ENCODE assay signal across 17 cellular contexts in genomic region chr16:57593021-57593420, GRCh38. TPM values are rescaled to one million over a fixed set of nuclear protein-coding genes. Genes with fewer than 3 reads are reported as not detected.
DNase-seq lines count a peak whose midpoint lies in the region; ATAC-seq lines count a peak whose summit lies in the region.
"Had no signal": no experiment of that assay in that cellular context is flagged by ENCODE, and none has a peak within 500 bp of the region (broad histone marks: within the 10 kb centered on the region; RNA-seq: fewer than 3 reads in every experiment).

No MANE protein-coding gene starts in this region.

- POLR2A ChIA-PET in activated CD8-positive, alpha-beta T cell treated with anti-CD3 and anti-CD28 coated beads, Interleukin-2, amount 10 ng/mL, durations not matched to agents 7 days and 5 days (lab: Charles Lee): interaction anchor here (0.9 to 5.0 kb wide), 7 partner anchors 8 to 143 kb away, joined by 3 to 34 read pairs (median 18); no protein-coding TSS in a partner anchor

- peak; percentile 16 for ATAC-seq in activated CD8-positive, alpha-beta T cell treated with anti-CD3 and anti-CD28 coated beads, Interleukin-2, amount 10 ng/mL, durations not matched to agents 7 days and 5 days
- ATAC-seq in left lobe of liver (no peak), GM19023 (IDR thresholded peaks at IDR 0.05; ENCODE audit: unreplicated experiment) (no peak), HG02852 (IDR thresholded peaks at IDR 0.05; ENCODE audit: unreplicated experiment) (no peak), HG02973 (IDR thresholded peaks at IDR 0.05; ENCODE audit: unreplicated experiment) (no peak)

- peaks cover 4% of the 10 kb centered on the region for H3K36me3 Mint-ChIP-seq in activated naive CD4-positive, alpha-beta T cell treated with anti-CD3 and anti-CD28 coated beads, Interleukin-2, amount 50 U/mL, for 24 hours
- peaks cover 55% of the 10 kb centered on the region for H3K36me3 Mint-ChIP-seq in activated CD8-positive, alpha-beta T cell treated with anti-CD3 and anti-CD28 coated beads, Interleukin-2, amount 10 ng/mL, durations not matched to agents 7 days and 5 days (ENCODE audit: low read depth)

- peak overlapping the region; percentile 87 for H3K27ac Mint-ChIP-seq in activated naive CD4-positive, alpha-beta T cell treated with anti-CD3 and anti-CD28 coated beads, Interleukin-2, amount 50 U/mL, for 24 hours
- peak overlapping the region; percentile 92 for H3K27ac Mint-ChIP-seq in activated CD8-positive, alpha-beta T cell treated with anti-CD3 and anti-CD28 coated beads, Interleukin-2, amount 10 ng/mL, durations not matched to agents 7 days and 5 days

- peaks cover 8% of the 10 kb centered on the region for H3K9me3 Mint-ChIP-seq in activated naive CD4-positive, alpha-beta T cell treated with anti-CD3 and anti-CD28 coated beads, Interleukin-2, amount 50 U/mL, for 24 hours
- peaks cover 29% of the 10 kb centered on the region for H3K9me3 Mint-ChIP-seq in activated CD8-positive, alpha-beta T cell treated with anti-CD3 and anti-CD28 coated beads, Interleukin-2, amount 10 ng/mL, durations not matched to agents 7 days and 5 days (ENCODE audit: insufficient read depth)

- intact Hi-C loops in posterior cingulate gyrus (cut with DNase I): no loop called here

- no peak for DNase-seq in activated naive CD4-positive, alpha-beta T cell treated with Interleukin-2 at 50 U/mL for 16 hours
- peak; percentile 58 for DNase-seq in activated CD8-positive, alpha-beta T cell treated with anti-CD3 and anti-CD28 coated beads, Interleukin-2, amount 10 ng/mL, durations not matched to agents 7 days and 5 days
- DNase-seq in left lobe of liver (ENCODE audit: low spot score) (peak; percentile 30), posterior cingulate gyrus (no peak)
- DNase-seq: kidney glomerular epithelial cell, NCI-H187 treated with DMSO at 0.1 percent for 48 hours, nucleus accumbens, SHP77, testis had no signal

- peaks cover 48% of the 10 kb centered on the region for H3K4me1 Mint-ChIP-seq in activated naive CD4-positive, alpha-beta T cell treated with anti-CD3 and anti-CD28 coated beads, Interleukin-2, amount 50 U/mL, for 24 hours
- peaks cover 79% of the 10 kb centered on the region for H3K4me1 Mint-ChIP-seq in activated CD8-positive, alpha-beta T cell treated with anti-CD3 and anti-CD28 coated beads, Interleukin-2, amount 10 ng/mL, durations not matched to agents 7 days and 5 days (ENCODE audit: low read depth)

- CTCF ChIA-PET in activated CD8-positive, alpha-beta T cell treated with anti-CD3 and anti-CD28 coated beads, Interleukin-2, amount 10 ng/mL, durations not matched to agents 7 days and 5 days (lab: Charles Lee): interaction anchor here (0.7 to 7.7 kb wide), 11 partner anchors 8 to 143 kb away, joined by 3 to 179 read pairs (median 4); no protein-coding TSS in a partner anchor

- H3K27me3 Mint-ChIP-seq in activated naive CD4-positive, alpha-beta T cell treated with anti-CD3 and anti-CD28 coated beads, Interleukin-2, amount 50 U/mL, for 24 hours: no peaks in the 10 kb centered on the region
- no peaks in the 10 kb centered on the region for H3K27me3 Mint-ChIP-seq in activated CD8-positive, alpha-beta T cell treated with anti-CD3 and anti-CD28 coated beads, Interleukin-2, amount 10 ng/mL, durations not matched to agents 7 days and 5 days (ENCODE audit: low read depth)

- H3K4me3 Mint-ChIP-seq in activated naive CD4-positive, alpha-beta T cell treated with anti-CD3 and anti-CD28 coated beads, Interleukin-2, amount 50 U/mL, for 24 hours: peak overlapping the region; percentile 43
- peak overlapping the region; percentile 68 for H3K4me3 Mint-ChIP-seq in activated CD8-positive, alpha-beta T cell treated with anti-CD3 and anti-CD28 coated beads, Interleukin-2, amount 10 ng/mL, durations not matched to agents 7 days and 5 days

RNA-seq across cellular contexts. Expression of gene ADGRG1, which starts 35.4 kb away (rescaled TPM):
- 1 to 10 TPM; 3.3 to 3.7 TPM for total RNA-seq in activated CD8-positive, alpha-beta T cell treated with anti-CD3 and anti-CD28 coated beads, Interleukin-2, amount 10 ng/mL, durations not matched to agents 7 days and 5 days
- 5.1 TPM for total RNA-seq in left lobe of liver
- total RNA-seq: cardiac muscle cell had no signal

RNA-seq across cellular contexts. Expression of gene ADGRG5, which starts 50.6 kb away (rescaled TPM):
- total RNA-seq in activated CD8-positive, alpha-beta T cell treated with anti-CD3 and anti-CD28 coated beads, Interleukin-2, amount 10 ng/mL, durations not matched to agents 7 days and 5 days: 10 to 100 TPM; 16.0 to 18.1 TPM
- 0.10 TPM for total RNA-seq in left lobe of liver
- total RNA-seq: cardiac muscle cell, H4, HT1080, NCI-H460 had no signal

RNA-seq across cellular contexts. Expression of gene CCDC102A, which starts 56.6 kb away (rescaled TPM):
- 10 to 100 TPM; 16.3 to 18.2 TPM for total RNA-seq in activated CD8-positive, alpha-beta T cell treated with anti-CD3 and anti-CD28 coated beads, Interleukin-2, amount 10 ng/mL, durations not matched to agents 7 days and 5 days
- 0.83 TPM for total RNA-seq in left lobe of liver

Comparison
In these comparisons a context has a peak if more than half of its experiments do, and no peak if none do; other contexts are left out.
1. DNase-seq: peak in activated CD8-positive, alpha-beta T cell treated with anti-CD3 and anti-CD28 coated beads, Interleukin-2, amount 10 ng/mL, durations not matched to agents 7 days and 5 days (single experiment) and left lobe of liver (single experiment); none in activated naive CD4-positive, alpha-beta T cell treated with Interleukin-2 at 50 U/mL for 16 hours (single experiment) and posterior cingulate gyrus (0 of 10).
2. RNA of gene ADGRG5, which starts 50.6 kb away (total RNA-seq): 16.0 to 18.1 TPM in activated CD8-positive, alpha-beta T cell treated with anti-CD3 and anti-CD28 coated beads, Interleukin-2, amount 10 ng/mL, durations not matched to agents 7 days and 5 days; 0.10 TPM in left lobe of liver (single experiment); every median in the first group is over 10 times any median in the second.